ENCODE assay signal across 9 cellular contexts in the genomic region with DNA sequence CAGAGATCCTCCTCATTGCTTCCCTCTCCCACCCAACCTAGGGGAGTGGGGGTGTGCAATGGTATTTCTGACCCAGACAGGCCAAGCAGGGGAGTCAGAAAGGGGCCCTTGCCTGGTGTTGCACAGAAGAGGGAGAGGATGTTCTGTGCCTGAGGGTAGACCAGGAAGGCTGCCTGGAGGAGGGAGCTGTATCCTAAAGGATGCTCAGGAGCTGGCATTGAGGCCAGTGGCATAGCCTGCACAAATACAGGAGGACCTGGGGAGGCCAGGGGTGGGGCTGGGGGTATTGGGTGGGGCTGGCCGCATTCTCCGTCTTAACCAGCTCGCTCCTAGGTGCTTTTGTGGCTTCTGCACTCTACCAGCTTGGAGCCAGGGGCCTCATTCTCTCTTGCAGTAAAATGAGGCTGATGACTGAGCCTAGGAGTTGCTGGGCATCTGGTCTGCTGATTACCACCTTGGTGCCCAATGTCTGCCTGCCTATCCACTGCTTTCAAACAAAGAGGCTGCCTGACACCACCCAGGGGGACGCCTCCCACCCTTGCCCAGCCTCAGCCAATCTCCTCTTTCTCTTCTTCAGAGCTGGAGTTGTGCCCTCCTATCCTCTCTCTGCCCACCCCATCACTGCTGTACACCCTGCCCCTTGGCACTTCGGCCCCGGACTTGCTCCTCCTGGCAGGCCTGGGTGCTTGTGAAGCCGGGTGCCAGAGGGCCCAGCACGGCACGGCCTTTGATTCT. TPM values are rescaled to one million over a fixed set of nuclear protein-coding genes. Genes with fewer than 3 reads are reported as not detected.
A peak's percentile ranks its signal among the peaks of the same experiment; 100 is the strongest.
DNase-seq lines count a peak whose midpoint lies in the region; ATAC-seq, FAIRE-seq and TF ChIP-seq lines count a peak whose summit lies in the region.
"Had no signal": no experiment of that assay in that cellular context is flagged by ENCODE, and none has a peak within 500 bp of the region (broad histone marks: within the 10 kb centered on the region; RNA-seq: fewer than 3 reads in every experiment).

No MANE protein-coding gene starts in this region.

- BruUV-seq in Calu3 (replicated peaks; lab: Mats Ljungman, UMichigan) = no TSS peak

- no peak for ATAC-seq in GM18858 (IDR thresholded peaks at IDR 0.05; ENCODE audit: unreplicated experiment)

- H3K4me3 Mint-ChIP-seq in Calu3 (ENCODE audit: low read depth, unreplicated experiment) (peak overlapping the region; percentile 100), osteocyte (ENCODE audit: unreplicated experiment) (peak overlapping the region; percentile 85)
- H3K4me3 Mint-ChIP-seq in dendritic cell treated with granulocyte-macrophage colony-stimulating factor and Interleukin-4, amounts not matched to agents 40 ng/mL and 50 ng/mL, for 4 days = peak overlapping the region; percentile 2

- peaks cover 13% of the 10 kb centered on the region for H3K27me3 Mint-ChIP-seq in Calu3 (ENCODE audit: unreplicated experiment)
- H3K27me3 Mint-ChIP-seq in dendritic cell treated with granulocyte-macrophage colony-stimulating factor and Interleukin-4, amounts not matched to agents 40 ng/mL and 50 ng/mL, for 4 days = peaks cover 42% of the 10 kb centered on the region
- no peaks in the 10 kb centered on the region for H3K27me3 Mint-ChIP-seq in osteocyte (ENCODE audit: unreplicated experiment)

- peak overlapping the region; percentile 59 for H3K27ac Mint-ChIP-seq in Calu3 (ENCODE audit: unreplicated experiment)
- no peak overlapping the region for H3K27ac Mint-ChIP-seq in dendritic cell treated with granulocyte-macrophage colony-stimulating factor and Interleukin-4, amounts not matched to agents 40 ng/mL and 50 ng/mL, for 4 days
- peak overlapping the region; percentile 76 for H3K27ac Mint-ChIP-seq in osteocyte (ENCODE audit: unreplicated experiment)

- H3K9me3 Mint-ChIP-seq in Calu3 (ENCODE audit: low read depth, unreplicated experiment) = no peaks in the 10 kb centered on the region
- H3K9me3 Mint-ChIP-seq in dendritic cell treated with granulocyte-macrophage colony-stimulating factor and Interleukin-4, amounts not matched to agents 40 ng/mL and 50 ng/mL, for 4 days = no peaks in the 10 kb centered on the region
- no peaks in the 10 kb centered on the region for H3K9me3 Mint-ChIP-seq in osteocyte (ENCODE audit: unreplicated experiment)

- TF ChIP-seq CTCF in Calu3 (IDR thresholded peaks at IDR 0.05; ENCODE audit: unreplicated experiment) (no peak), osteocyte (IDR thresholded peaks at IDR 0.05) (no peak)

- intact Hi-C loops in Calu3 (cut with micrococcal nuclease; ENCODE audit: unreplicated experiment) = loop anchor here (10.0 kb wide), 1 partner anchor 215 kb away; the partner anchor contains the start of gene ZNF274
- intact Hi-C loops in dendritic cell treated with granulocyte-macrophage colony-stimulating factor and Interleukin-4, amounts not matched to agents 40 ng/mL and 50 ng/mL, for 4 days (cut with micrococcal nuclease) = loop anchor here (2.0 to 10.0 kb wide), 2 partner anchors 37 to 55 kb away; partner anchors contain the start of gene ZNF497

- H3K4me1 Mint-ChIP-seq in Calu3 (ENCODE audit: low read depth, unreplicated experiment) (peaks cover 30% of the 10 kb centered on the region), osteocyte (ENCODE audit: unreplicated experiment) (peaks cover 13% of the 10 kb centered on the region)
- H3K4me1 Mint-ChIP-seq in dendritic cell treated with granulocyte-macrophage colony-stimulating factor and Interleukin-4, amounts not matched to agents 40 ng/mL and 50 ng/mL, for 4 days (ENCODE audit: low read depth) = peaks cover 38% of the 10 kb centered on the region

- CTCF ChIA-PET in Calu3 (lab: Charles Lee) = no interaction called here

- FAIRE-seq in urothelium cell line (lab: Jason Lieb, UNC) = no peak

- DNase-seq in Calu3 (no peak), NCI-H2227 (lab: John Stamatoyannopoulos, UW; ENCODE audit: unreplicated experiment) (peak; percentile 85), osteocyte (ENCODE audit: extremely low spot score, unreplicated experiment) (no peak), NCI-H2107 treated with DMSO at 0.1 percent for 48 hours (lab: John Stamatoyannopoulos, UW; ENCODE audit: unreplicated experiment) (no peak), urothelium cell line (ENCODE audit: low spot score) (no peak), middle frontal gyrus (ENCODE audit: extremely low spot score, low spot score) (no peak)
- DNase-seq: activated CD8-positive, alpha-beta memory T cell treated with anti-CD3 and anti-CD28 coated beads, Interleukin-2, amount 50 U/mL, for 4 hours had no signal

- peaks cover 56% of the 10 kb centered on the region for H3K36me3 Mint-ChIP-seq in Calu3 (ENCODE audit: insufficient read depth, unreplicated experiment)
- peaks cover 14% of the 10 kb centered on the region for H3K36me3 Mint-ChIP-seq in dendritic cell treated with granulocyte-macrophage colony-stimulating factor and Interleukin-4, amounts not matched to agents 40 ng/mL and 50 ng/mL, for 4 days (ENCODE audit: low read depth)
- H3K36me3 Mint-ChIP-seq in osteocyte (ENCODE audit: unreplicated experiment) = no peaks in the 10 kb centered on the region

RNA-seq across cellular contexts. Expression of gene RNF225, which starts 4.6 kb away (rescaled TPM):
- total RNA-seq in Calu3 (2022) (0.51 and 0.61 TPM in 2 replicates), osteocyte (not detected in 2 replicates)

RNA-seq across cellular contexts. Expression of gene ZNF584, which starts 8.4 kb away (rescaled TPM):
- total RNA-seq in Calu3 (2022) (21.8 and 23.4 TPM in 2 replicates), osteocyte (11.8 and 12.1 TPM in 2 replicates)

RNA-seq across cellular contexts. Expression of gene RPS5, which starts 13.0 kb away (rescaled TPM):
- total RNA-seq in Calu3 (2022) = 971 and 1,079 TPM in 2 replicates
- total RNA-seq in osteocyte = 933 and 942 TPM in 2 replicates

RNA-seq across cellular contexts. Expression of gene ZNF837, which starts 19.2 kb away (rescaled TPM):
- 0.47 and 0.81 TPM in 2 replicates for total RNA-seq in Calu3 (2022)
- total RNA-seq in osteocyte = 2.5 and 3.0 TPM in 2 replicates

RNA-seq across cellular contexts. Expression of gene ZNF497, which starts 37.5 kb away (rescaled TPM):
- total RNA-seq in Calu3 (2022) (2.4 and 3.1 TPM in 2 replicates), osteocyte (1.4 and 2.7 TPM in 2 replicates)

Comparison
In these comparisons a context has a peak if more than half of its experiments do, and no peak if none do; other contexts are left out.
1. H3K4me3 Mint-ChIP-seq: peak in every context shown above with its lines; median percentile 100 in Calu3; 85 in osteocyte; 2 in dendritic cell treated with granulocyte-macrophage colony-stimulating factor and Interleukin-4, amounts not matched to agents 40 ng/mL and 50 ng/mL, for 4 days.